In the genomic region with DNA sequence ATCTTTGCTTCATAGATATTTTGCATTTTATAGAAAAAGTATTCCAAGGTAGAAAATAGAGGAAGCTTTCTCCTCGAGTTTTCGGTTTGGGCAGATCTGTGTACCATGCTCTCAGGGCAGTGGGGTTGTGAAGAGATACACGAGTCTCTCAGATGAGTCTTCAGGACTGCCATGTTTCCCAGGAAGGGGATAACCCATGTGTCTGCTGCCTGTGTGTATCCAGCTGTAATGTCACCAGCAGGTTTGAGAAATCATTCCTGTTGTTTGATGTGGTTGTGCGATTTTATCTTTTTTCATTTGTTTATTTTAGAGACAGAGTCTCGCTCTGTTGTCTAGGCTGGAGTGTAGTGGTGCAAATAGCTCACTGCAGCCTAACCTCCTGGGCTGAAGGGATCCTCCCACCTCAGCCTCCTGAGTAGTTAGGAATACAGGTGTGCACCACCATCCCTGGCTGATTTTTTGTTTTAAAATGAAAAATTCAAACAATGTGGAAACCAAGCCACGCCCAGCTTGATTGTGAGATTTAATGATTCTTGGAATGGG, we compare ENCODE assay signal across 26 cellular contexts.
"Had no signal": no experiment of that assay in that cellular context is flagged by ENCODE, and none has a peak within 500 bp of the region (broad histone marks: within the 10 kb centered on the region; RNA-seq: fewer than 3 reads in every experiment).

No MANE protein-coding gene starts in this region.

- H3K27ac Mint-ChIP-seq: effector memory CD8-positive, alpha-beta T cell; mesothelial cell of epicardium; natural killer cell treated with Interleukin-12 subunit alpha and Interleukin-12 subunit beta and Interleukin-15 and Interleukin-18, amount 100 ng/mL, for 72 hours; neural progenitor cell; progenitor cell of endocrine pancreas; stimulated activated naive CD8-positive, alpha-beta T cell treated with anti-CD3 and anti-CD28 coated beads, Interleukin-15, amount 100 ng/mL, for 72 hours had no signal

- H3K27me3 Mint-ChIP-seq: effector memory CD8-positive, alpha-beta T cell; naive B cell; natural killer cell treated with Interleukin-12 subunit alpha and Interleukin-12 subunit beta and Interleukin-15 and Interleukin-18, amount 100 ng/mL, for 72 hours; progenitor cell of endocrine pancreas; stimulated activated naive CD8-positive, alpha-beta T cell treated with anti-CD3 and anti-CD28 coated beads, Interleukin-15, amount 100 ng/mL, for 72 hours had no signal

- H2AFZ ChIP-seq: neural progenitor cell, parathyroid adenoma had no signal

- H3K4me3 Mint-ChIP-seq: effector memory CD8-positive, alpha-beta T cell; mesothelial cell of epicardium; natural killer cell treated with Interleukin-12 subunit alpha and Interleukin-12 subunit beta and Interleukin-15 and Interleukin-18, amount 100 ng/mL, for 72 hours; neural progenitor cell; stimulated activated naive CD8-positive, alpha-beta T cell treated with anti-CD3 and anti-CD28 coated beads, Interleukin-15, amount 100 ng/mL, for 72 hours had no signal

- H3K36me3 Mint-ChIP-seq: mesothelial cell of epicardium; natural killer cell treated with Interleukin-12 subunit alpha and Interleukin-12 subunit beta and Interleukin-15 and Interleukin-18, amount 100 ng/mL, for 72 hours had no signal

- H3K9ac ChIP-seq: neural progenitor cell, parathyroid adenoma had no signal

- H3K4me2 ChIP-seq: neural progenitor cell had no signal

- H3K4me3 ChIP-seq: esophagus squamous epithelium, heart right ventricle, left lung, mucosa of descending colon, neural progenitor cell, right lobe of liver, suprapubic skin, transverse colon had no signal

- H3K27me3 ChIP-seq: esophagus squamous epithelium, left lung, neural progenitor cell, right lobe of liver, suprapubic skin, transverse colon had no signal

- H3K36me3 ChIP-seq: esophagus squamous epithelium, heart right ventricle, left lung, neural progenitor cell, right lobe of liver, suprapubic skin, transverse colon had no signal

- DNase-seq: effector memory CD8-positive, alpha-beta T cell; erythroblast; esophagus squamous epithelium; foreskin melanocyte; glutamatergic neuron; heart right ventricle; hippocampal formation; left cardiac atrium; left lung; mesenchymal stem cell; mucosa of descending colon; naive B cell; right lobe of liver; small intestine; stimulated activated CD4-positive, alpha-beta T cell treated with anti-CD3 and anti-CD28 coated beads, Interleukin-15, amount 100 ng/mL, for 24 hours; stimulated activated CD4-positive, alpha-beta T cell treated with anti-CD3 and anti-CD28 coated beads, Interleukin-4, amount 100 ng/mL, for 1 hour; stimulated activated CD8-positive, alpha-beta memory T cell treated with anti-CD3 and anti-CD28 coated beads, Interleukin-4, amount 100 ng/mL, for 48 hours; stimulated activated naive CD4-positive, alpha-beta T cell; stimulated activated naive CD8-positive, alpha-beta T cell treated with anti-CD3 and anti-CD28 coated beads, Interleukin-15, amount 100 ng/mL, for 72 hours; transverse colon had no signal

- H3K79me2 ChIP-seq: parathyroid adenoma had no signal

- H3K27ac ChIP-seq: esophagus squamous epithelium, heart right ventricle, left lung, neural progenitor cell, parathyroid adenoma, right lobe of liver, suprapubic skin, transverse colon had no signal

- H3K4me1 ChIP-seq: esophagus squamous epithelium, neural progenitor cell, parathyroid adenoma, suprapubic skin, transverse colon had no signal

- H3K4me1 Mint-ChIP-seq: mesothelial cell of epicardium had no signal

- H3K9me3 Mint-ChIP-seq: effector memory CD8-positive, alpha-beta T cell; mesothelial cell of epicardium; naive B cell; natural killer cell treated with Interleukin-12 subunit alpha and Interleukin-12 subunit beta and Interleukin-15 and Interleukin-18, amount 100 ng/mL, for 72 hours; neural progenitor cell; stimulated activated naive CD8-positive, alpha-beta T cell treated with anti-CD3 and anti-CD28 coated beads, Interleukin-15, amount 100 ng/mL, for 72 hours had no signal

- H3K9me3 ChIP-seq: esophagus squamous epithelium, heart right ventricle, left lung, mucosa of descending colon, right lobe of liver, suprapubic skin, transverse colon had no signal

- ATAC-seq: effector memory CD8-positive, alpha-beta T cell; heart right ventricle; left cardiac atrium; left lung; mucosa of descending colon; natural killer cell treated with Interleukin-12 subunit alpha and Interleukin-12 subunit beta and Interleukin-15 and Interleukin-18, amount 100 ng/mL, for 72 hours; stimulated activated naive CD8-positive, alpha-beta T cell treated with anti-CD3 and anti-CD28 coated beads, Interleukin-15, amount 100 ng/mL, for 72 hours had no signal
